25 cellular contexts compared by ENCODE assay signal in genomic region chr5:33539192-33539591, GRCh38.
"Had no signal": no experiment of that assay in that cellular context is flagged by ENCODE, and none has a peak within 500 bp of the region (broad histone marks: within the 10 kb centered on the region; RNA-seq: fewer than 3 reads in every experiment).

No MANE protein-coding gene starts in this region.

- ATAC-seq: effector memory CD8-positive, alpha-beta T cell; left cardiac atrium; naive thymus-derived CD4-positive, alpha-beta T cell; psoas muscle; right lobe of liver; stimulated activated effector memory CD8-positive, alpha-beta T cell treated with anti-CD3 and anti-CD28 coated beads, Interleukin-12 subunit alpha, Interleukin-12 subunit beta, amount 100 ng/mL, for 72 hours; stimulated activated naive CD8-positive, alpha-beta T cell treated with anti-CD3 and anti-CD28 coated beads, Interleukin-15, Interleukin-2, amounts not matched to agents 100 U/mL and 50 U/mL, for 24 hours; upper lobe of right lung had no signal

- H3K27ac Mint-ChIP-seq: dendritic cell treated with granulocyte-macrophage colony-stimulating factor and Interleukin-4, amounts not matched to agents 40 ng/mL and 50 ng/mL, for 4 days; effector memory CD8-positive, alpha-beta T cell; naive thymus-derived CD4-positive, alpha-beta T cell; nephron progenitor cell; stimulated activated effector memory CD8-positive, alpha-beta T cell treated with anti-CD3 and anti-CD28 coated beads, Interleukin-12 subunit alpha, Interleukin-12 subunit beta, amount 100 ng/mL, for 72 hours had no signal

- H3K4me2 ChIP-seq: hepatocyte had no signal

- H2AFZ ChIP-seq: hepatocyte, parathyroid adenoma had no signal

- H3K27me3 ChIP-seq: esophagus squamous epithelium, hepatocyte, right lobe of liver, tibial artery, upper lobe of right lung, vagina had no signal

- H3K9ac ChIP-seq: parathyroid adenoma had no signal

- H3K36me3 Mint-ChIP-seq: naive thymus-derived CD4-positive, alpha-beta T cell; stimulated activated effector memory CD8-positive, alpha-beta T cell treated with anti-CD3 and anti-CD28 coated beads, Interleukin-12 subunit alpha, Interleukin-12 subunit beta, amount 100 ng/mL, for 72 hours had no signal

- H3K4me3 Mint-ChIP-seq: dendritic cell treated with granulocyte-macrophage colony-stimulating factor and Interleukin-4, amounts not matched to agents 40 ng/mL and 50 ng/mL, for 4 days; effector memory CD8-positive, alpha-beta T cell; naive thymus-derived CD4-positive, alpha-beta T cell; nephron progenitor cell; stimulated activated effector memory CD8-positive, alpha-beta T cell treated with anti-CD3 and anti-CD28 coated beads, Interleukin-12 subunit alpha, Interleukin-12 subunit beta, amount 100 ng/mL, for 72 hours had no signal

- DNase-seq: effector memory CD8-positive, alpha-beta T cell; esophagus squamous epithelium; foreskin melanocyte; head of caudate nucleus; kidney; left cardiac atrium; left ventricle myocardium inferior; mesendoderm; naive thymus-derived CD4-positive, alpha-beta T cell; nephron progenitor cell; psoas muscle; retina; right lobe of liver; stimulated activated CD4-positive, alpha-beta T cell treated with anti-CD3 and anti-CD28 coated beads, Interleukin-4, amount 100 ng/mL, for 1 hour; stimulated activated CD8-positive, alpha-beta memory T cell treated with anti-CD3 and anti-CD28 coated beads, Interleukin-4, amount 100 ng/mL, for 48 hours; stimulated activated naive CD8-positive, alpha-beta T cell treated with anti-CD3 and anti-CD28 coated beads, Interleukin-15, Interleukin-2, amounts not matched to agents 100 U/mL and 50 U/mL, for 24 hours; tibial artery; upper lobe of right lung had no signal

- H3K4me1 ChIP-seq: esophagus squamous epithelium, parathyroid adenoma, right lobe of liver, upper lobe of right lung had no signal

- H3K9me3 ChIP-seq: esophagus squamous epithelium, psoas muscle, right lobe of liver, tibial artery, upper lobe of right lung, vagina had no signal

- H3K4me3 ChIP-seq: esophagus squamous epithelium, hepatocyte, left ventricle myocardium inferior, lung, psoas muscle, right lobe of liver, tibial artery, upper lobe of right lung, vagina had no signal

- H3K79me2 ChIP-seq: hepatocyte, parathyroid adenoma had no signal

- H3K27ac ChIP-seq: epithelial cell of prostate, esophagus squamous epithelium, hepatocyte, left ventricle myocardium inferior, parathyroid adenoma, psoas muscle, right lobe of liver, tibial artery, upper lobe of right lung, vagina had no signal

- H3K27me3 Mint-ChIP-seq: dendritic cell treated with granulocyte-macrophage colony-stimulating factor and Interleukin-4, amounts not matched to agents 40 ng/mL and 50 ng/mL, for 4 days had no signal

- H3K36me3 ChIP-seq: esophagus squamous epithelium, left ventricle myocardium inferior, right lobe of liver, tibial artery, upper lobe of right lung, vagina had no signal

- H3K4me1 Mint-ChIP-seq: naive thymus-derived CD4-positive, alpha-beta T cell; stimulated activated effector memory CD8-positive, alpha-beta T cell treated with anti-CD3 and anti-CD28 coated beads, Interleukin-12 subunit alpha, Interleukin-12 subunit beta, amount 100 ng/mL, for 72 hours had no signal
